8 cellular contexts compared by ENCODE assay signal in the genomic region with DNA sequence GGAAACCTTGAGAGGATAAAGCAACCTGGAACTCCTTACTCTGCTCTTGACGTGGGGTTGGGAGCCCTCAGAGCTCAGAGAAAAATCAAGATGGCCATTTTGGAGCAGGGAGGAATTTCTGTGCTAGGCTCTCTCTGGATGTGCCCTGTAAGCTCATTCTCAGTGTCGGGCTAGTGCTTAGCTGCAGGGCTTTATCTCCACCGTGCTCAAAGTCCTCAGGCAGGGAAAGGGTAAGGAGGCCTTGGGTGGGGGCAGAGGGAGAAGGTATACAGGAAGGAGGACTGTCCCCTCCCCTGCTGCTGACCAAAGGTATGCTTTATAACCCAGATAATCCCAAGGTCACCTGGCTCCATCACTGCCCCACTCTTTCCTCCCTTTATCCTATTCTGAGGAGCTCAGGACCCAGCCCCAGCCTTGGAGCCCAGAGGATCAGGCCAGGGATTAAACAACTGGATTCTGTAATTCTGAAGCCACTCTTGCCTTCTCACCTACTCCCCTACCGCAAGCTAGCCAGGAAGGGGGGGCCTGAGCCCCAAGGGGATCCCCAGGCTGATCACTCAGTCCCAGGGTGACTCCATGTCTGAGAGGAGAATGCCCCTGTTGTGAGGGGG. TPM values are rescaled to one million over a fixed set of nuclear protein-coding genes. Genes with fewer than 3 reads are reported as not detected.
A peak's percentile ranks its signal among the peaks of the same experiment; 100 is the strongest.
DNase-seq lines count a peak whose midpoint lies in the region; ATAC-seq and TF ChIP-seq lines count a peak whose summit lies in the region.

No MANE protein-coding gene starts in this region.

- no peaks in the 10 kb centered on the region for H3K36me3 Mint-ChIP-seq in activated naive CD4-positive, alpha-beta T cell treated with anti-CD3 and anti-CD28 coated beads, Interleukin-2, amount 50 U/mL, for 72 hours
- peaks cover 0 to 8% (median 3%) of the 10 kb centered on the region in 3 donors for H3K36me3 Mint-ChIP-seq in immature natural killer cell
- H3K36me3 Mint-ChIP-seq in stimulated activated naive CD8-positive, alpha-beta T cell treated with anti-CD3 and anti-CD28 coated beads, Interleukin-15, Interleukin-2, amounts not matched to agents 100 ng/mL and 50 ng/mL, for 24 hours (ENCODE audit: low read depth) = peaks cover 24% of the 10 kb centered on the region

- ATAC-seq in activated naive CD4-positive, alpha-beta T cell treated with anti-CD3 and anti-CD28 coated beads, Interleukin-2, amount 50 U/mL, for 72 hours = no peak
- ATAC-seq in GM18505 (IDR thresholded peaks at IDR 0.05; ENCODE audit: unreplicated experiment) = no peak

- H3K27me3 Mint-ChIP-seq in immature natural killer cell (ENCODE audit: low read depth in 3 of 3) = peaks cover 2 to 4% (median 3%) of the 10 kb centered on the region in 3 donors
- no peaks in the 10 kb centered on the region for H3K27me3 Mint-ChIP-seq in stimulated activated naive CD8-positive, alpha-beta T cell treated with anti-CD3 and anti-CD28 coated beads, Interleukin-15, Interleukin-2, amounts not matched to agents 100 ng/mL and 50 ng/mL, for 24 hours

- H3K27ac Mint-ChIP-seq in activated naive CD4-positive, alpha-beta T cell treated with anti-CD3 and anti-CD28 coated beads, Interleukin-2, amount 50 U/mL, for 72 hours = peak overlapping the region; percentile 80 to 84
- H3K27ac Mint-ChIP-seq in immature natural killer cell = peak overlapping the region in 1 of 6 donors; percentile 3
- no peak overlapping the region for H3K27ac Mint-ChIP-seq in stimulated activated naive CD8-positive, alpha-beta T cell treated with anti-CD3 and anti-CD28 coated beads, Interleukin-15, Interleukin-2, amounts not matched to agents 100 ng/mL and 50 ng/mL, for 24 hours

- peaks cover 21 to 30% of the 10 kb centered on the region in 2 donors for H3K4me1 Mint-ChIP-seq in immature natural killer cell
- H3K4me1 Mint-ChIP-seq in stimulated activated naive CD8-positive, alpha-beta T cell treated with anti-CD3 and anti-CD28 coated beads, Interleukin-15, Interleukin-2, amounts not matched to agents 100 ng/mL and 50 ng/mL, for 24 hours (ENCODE audit: low read depth) = peaks cover 32% of the 10 kb centered on the region

- H3K9me3 Mint-ChIP-seq in activated naive CD4-positive, alpha-beta T cell treated with anti-CD3 and anti-CD28 coated beads, Interleukin-2, amount 50 U/mL, for 72 hours = no peaks in the 10 kb centered on the region
- H3K9me3 Mint-ChIP-seq in immature natural killer cell = no peaks in the 10 kb centered on the region
- H3K9me3 Mint-ChIP-seq in stimulated activated naive CD8-positive, alpha-beta T cell treated with anti-CD3 and anti-CD28 coated beads, Interleukin-15, Interleukin-2, amounts not matched to agents 100 ng/mL and 50 ng/mL, for 24 hours = no peaks in the 10 kb centered on the region

- TF ChIP-seq POLR2A in GM18505 (IDR thresholded peaks at IDR 0.05; ENCODE audit: borderline replicate concordance, extremely low read depth, insufficient read depth, insufficient read length) = no peak

- DNase-seq in NCI-H187 treated with DMSO at 0.1 percent for 48 hours (lab: John Stamatoyannopoulos, UW) (peak; percentile 28), NCI-H187 (lab: John Stamatoyannopoulos, UW) (no peak), immature natural killer cell (no peak), NCI-H1048 (lab: John Stamatoyannopoulos, UW) (no peak), SKM-1 treated with dmso at 0.1 percent for 144 hours (lab: John Stamatoyannopoulos, UW; ENCODE audit: unreplicated experiment) (no peak)
- peak in 1 of 2 donors; percentile 25 for DNase-seq in activated naive CD4-positive, alpha-beta T cell treated with anti-CD3 and anti-CD28 coated beads, Interleukin-2, amount 50 U/mL, for 72 hours (ENCODE audit: low spot score in 2 of 2)

- peak overlapping the region; percentile 23 to 76 (median 60) for H3K4me3 Mint-ChIP-seq in immature natural killer cell
- peak overlapping the region; percentile 83 for H3K4me3 Mint-ChIP-seq in stimulated activated naive CD8-positive, alpha-beta T cell treated with anti-CD3 and anti-CD28 coated beads, Interleukin-15, Interleukin-2, amounts not matched to agents 100 ng/mL and 50 ng/mL, for 24 hours

RNA-seq across cellular contexts. Expression of gene DHRS11, which starts 1.1 kb away (rescaled TPM):
- total RNA-seq in activated naive CD4-positive, alpha-beta T cell treated with anti-CD3 and anti-CD28 coated beads, Interleukin-2, amount 50 U/mL, for 72 hours = 1 to 10 TPM; 8.9 to 9.6 TPM
- polyA plus RNA-seq in immature natural killer cell = 1 to 10 TPM in 2 of 3 donors, not detected in 1; 3.3 to 6.0 TPM

RNA-seq across cellular contexts. Expression of gene MRM1, which starts 8.6 kb away (rescaled TPM):
- 10 to 100 TPM in 1 of 2 donors, 1 to 10 TPM in 1; 8.0 to 16.5 TPM for total RNA-seq in activated naive CD4-positive, alpha-beta T cell treated with anti-CD3 and anti-CD28 coated beads, Interleukin-2, amount 50 U/mL, for 72 hours
- 1 to 10 TPM in 2 of 3 donors, not detected in 1; 2.0 to 6.4 TPM for polyA plus RNA-seq in immature natural killer cell

RNA-seq across cellular contexts. Expression of gene GGNBP2, which starts 48.1 kb away (rescaled TPM):
- 100 to 1,000 TPM in 1 of 2 donors, 10 to 100 TPM in 1; 97.7 to 151 TPM for total RNA-seq in activated naive CD4-positive, alpha-beta T cell treated with anti-CD3 and anti-CD28 coated beads, Interleukin-2, amount 50 U/mL, for 72 hours
- polyA plus RNA-seq in immature natural killer cell = 10 to 100 TPM; 28.2 to 60.0 (median 35.7) TPM

RNA-seq across cellular contexts. Expression of gene PIGW, which starts 58.0 kb away (rescaled TPM):
- total RNA-seq in activated naive CD4-positive, alpha-beta T cell treated with anti-CD3 and anti-CD28 coated beads, Interleukin-2, amount 50 U/mL, for 72 hours = 10 to 100 TPM in 1 of 2 donors, 1 to 10 TPM in 1; 7.7 to 11.6 TPM
- polyA plus RNA-seq in immature natural killer cell = 10 to 100 TPM in 2 of 3 donors, 1 to 10 TPM in 1; 7.2 to 18.8 (median 11.3) TPM

RNA-seq across cellular contexts. Expression of gene MYO19, which starts 58.1 kb away (rescaled TPM):
- total RNA-seq in activated naive CD4-positive, alpha-beta T cell treated with anti-CD3 and anti-CD28 coated beads, Interleukin-2, amount 50 U/mL, for 72 hours = 100 to 1,000 TPM; 153 to 170 TPM
- polyA plus RNA-seq in immature natural killer cell = 1 to 10 TPM; 2.8 to 8.3 (median 4.1) TPM
